ENCODE assay signal across 8 cellular contexts in the genomic region with DNA sequence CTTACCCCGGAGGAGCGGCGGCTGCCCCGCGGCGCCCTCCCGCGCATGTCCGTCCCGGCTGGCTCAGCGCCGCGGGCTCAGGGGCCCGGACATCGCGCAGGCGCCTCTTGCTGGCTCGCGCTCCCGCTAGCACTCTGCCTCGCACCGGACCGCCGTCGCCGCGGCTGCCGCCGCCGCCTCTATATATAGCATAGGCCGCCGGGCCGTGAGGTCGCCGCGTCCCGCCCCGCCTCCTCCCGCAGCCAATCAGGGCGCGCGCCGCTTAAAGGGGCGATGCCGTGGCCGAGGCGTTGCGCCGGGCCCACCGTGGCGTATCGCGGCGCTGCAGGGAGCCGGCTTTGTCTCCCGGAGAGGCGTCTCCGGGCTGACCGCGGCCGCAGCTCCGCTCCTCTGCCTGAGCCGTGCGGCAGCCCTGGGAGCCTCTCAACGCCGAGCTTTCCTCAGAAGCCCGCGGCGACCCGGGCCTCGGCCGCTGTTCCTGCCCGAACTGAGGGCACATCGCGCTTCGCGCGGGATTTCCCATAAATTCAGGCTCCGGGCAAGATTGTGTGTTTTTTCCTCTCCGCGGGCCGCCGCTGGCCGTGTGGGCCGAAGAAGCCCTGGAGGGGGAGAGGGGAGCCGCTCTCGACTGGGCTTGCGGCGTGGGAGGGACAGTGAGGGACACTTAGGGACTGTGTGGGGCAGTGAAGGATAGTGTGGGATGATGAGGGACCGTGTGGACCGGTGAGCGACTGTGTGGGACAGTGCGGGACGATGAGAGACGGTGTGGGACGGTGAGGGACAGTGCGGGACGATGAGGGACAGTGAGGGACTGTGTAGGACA. TPM values are rescaled to one million over a fixed set of nuclear protein-coding genes. Genes with fewer than 3 reads are reported as not detected.
DNase-seq lines count a peak whose midpoint lies in the region; ATAC-seq, FAIRE-seq and TF ChIP-seq lines count a peak whose summit lies in the region.

A gene with protein sequence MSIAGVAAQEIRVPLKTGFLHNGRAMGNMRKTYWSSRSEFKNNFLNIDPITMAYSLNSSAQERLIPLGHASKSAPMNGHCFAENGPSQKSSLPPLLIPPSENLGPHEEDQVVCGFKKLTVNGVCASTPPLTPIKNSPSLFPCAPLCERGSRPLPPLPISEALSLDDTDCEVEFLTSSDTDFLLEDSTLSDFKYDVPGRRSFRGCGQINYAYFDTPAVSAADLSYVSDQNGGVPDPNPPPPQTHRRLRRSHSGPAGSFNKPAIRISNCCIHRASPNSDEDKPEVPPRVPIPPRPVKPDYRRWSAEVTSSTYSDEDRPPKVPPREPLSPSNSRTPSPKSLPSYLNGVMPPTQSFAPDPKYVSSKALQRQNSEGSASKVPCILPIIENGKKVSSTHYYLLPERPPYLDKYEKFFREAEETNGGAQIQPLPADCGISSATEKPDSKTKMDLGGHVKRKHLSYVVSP (minus strand): TSS at position 157 of the 823 bp plus-strand sequence. CDS start 10,690 bp downstream, outside the sequence.

- peak; percentile 98 for DNase-seq in Daoy (ENCODE audit: low read depth)
- DNase-seq in H54 (ENCODE audit: insufficient read length, low spot score) = no peak
- peak; percentile 75 for DNase-seq in MV-4-11 (lab: John Stamatoyannopoulos, UW)
- peak; percentile 73 to 90 (median 80) for DNase-seq in T-helper 1 cell
- DNase-seq in left cardiac atrium = peak; percentile 95
- peak; percentile 98 for DNase-seq in posterior vena cava (ENCODE audit: low spot score)
- DNase-seq in transverse colon = peak; percentile 95

- no peak for TF ChIP-seq EP300 in transverse colon (IDR thresholded peaks at IDR 0.05; ENCODE audit: low read depth)

- no peaks in the 10 kb centered on the region for H3K27me3 ChIP-seq in transverse colon

- H3K9me3 ChIP-seq in transverse colon = no peaks in the 10 kb centered on the region

- TF ChIP-seq POLR2A in H54 (IDR thresholded peaks at IDR 0.05; ENCODE audit: low read depth, low read length) (peak; percentile 95), transverse colon (IDR thresholded peaks at IDR 0.05) (peak; percentile 95)

- peak; percentile 43 for FAIRE-seq in H54 (lab: Jason Lieb, UNC)

- ATAC-seq in left cardiac atrium = peak; percentile 94 to 96

- peaks cover 13 to 71% (median 41%) of the 10 kb centered on the region in 4 donors for H3K4me1 ChIP-seq in transverse colon

- WGBS in transverse colon (ENCODE audit: low coverage in 1 of 2), 2 donors = 10 to 17% methylated on average over 17 to 64 of the region's 98 CpGs

- in situ Hi-C loops in transverse colon (cut with MboI; ENCODE audit: low pct_ligation_motif_present in 1 of 4, low pct_unique_long_range_greater_than_20kb in 1 of 4, low sequenced_read_pairs in 3 of 4) = no loop called here

- H3K27ac ChIP-seq in angular gyrus (ENCODE audit: low read depth, low read length) (peak within 1 kb of the TSS; percentile 96), transverse colon (peak within 1 kb of the TSS; percentile 92 to 96 (median 94))

- H3K4me3 ChIP-seq in transverse colon = peak within 1 kb of the TSS; percentile 68 to 92 (median 90)

- intact Hi-C loops in left cardiac atrium (cut with DNase I) = loop anchor here in 1 of 2 donors (2.0 kb wide), 1 partner anchor 288 kb away; no protein-coding TSS in a partner anchor
- intact Hi-C loops in posterior vena cava (cut with DNase I) = loop anchor here in 1 of 2 donors (5.0 kb wide), 2 partner anchors 111 to 291 kb away; a partner anchor contains a TSS
- intact Hi-C loops in transverse colon (cut with DNase I; ENCODE audit: low total_unique reads) = loop anchor here (5.0 to 10.0 kb wide), 3 partner anchors 111 to 291 kb away; a partner anchor contains a TSS

- no peaks in the 10 kb centered on the region for H3K36me3 ChIP-seq in transverse colon

- peak in 1 of 5 experiments; percentile 4 for TF ChIP-seq CTCF in transverse colon (IDR thresholded peaks at IDR 0.05)

RNA-seq across cellular contexts. Expression of the gene that starts here (rescaled TPM):
- total RNA-seq in Daoy (2014; rRNA removed; shearing (Covaris generic)) = 81.0 and 95.0 TPM in 2 replicates
- 10 to 100 TPM; 17.0 to 19.0 TPM for total RNA-seq in left cardiac atrium
- 100 to 1,000 TPM in 1 of 2 donors, 10 to 100 TPM in 1; 84.4 to 151 TPM for total RNA-seq in posterior vena cava
- total RNA-seq in transverse colon = 100 to 1,000 TPM in 1 of 4 donors, 10 to 100 TPM in 2, 1 to 10 TPM in 1; 10.0 to 101 (median 70.0) TPM
